In the genomic region with DNA sequence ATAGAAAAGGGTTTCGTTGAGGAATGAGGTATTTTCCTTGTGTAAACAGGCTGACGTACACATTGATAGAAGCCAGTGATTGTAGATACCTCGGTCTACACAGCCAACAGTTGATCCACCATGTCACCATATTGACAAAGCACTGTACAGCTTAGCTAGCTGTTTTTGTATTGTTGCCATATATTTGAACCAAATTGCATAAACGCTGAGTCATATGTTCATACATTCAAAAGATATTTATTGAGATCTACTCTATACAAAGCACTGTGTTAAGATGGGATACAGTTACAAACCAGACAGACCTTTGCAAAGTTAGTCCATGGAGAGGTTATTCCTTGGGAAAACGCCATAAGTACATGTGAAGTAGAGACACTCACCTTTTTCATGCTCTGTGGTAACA, we compare ENCODE assay signal across 20 cellular contexts.
"Had no signal": no experiment of that assay in that cellular context is flagged by ENCODE, and none has a peak within 500 bp of the region (broad histone marks: within the 10 kb centered on the region; RNA-seq: fewer than 3 reads in every experiment).

No MANE protein-coding gene starts in this region.

- DNase-seq: activated CD4-positive, alpha-beta T cell treated with anti-CD3 and anti-CD28 coated beads, Interleukin-2, amount 10 ng/mL, durations not matched to agents 7 days and 5 days; activated CD4-positive, CD25-positive, alpha-beta regulatory T cell treated with anti-CD3 and anti-CD28 coated beads, Interleukin-2, amount 50 U/mL, for 72 hours; activated CD8-positive, alpha-beta memory T cell treated with anti-CD3 and anti-CD28 coated beads, Interleukin-2, amount 10 ng/mL, durations not matched to agents 7 days and 5 days; activated CD8-positive, alpha-beta T cell treated with anti-CD3 and anti-CD28 coated beads for 36 hours; activated gamma-delta T cell treated with Interleukin-2 at 50 U/mL for 16 hours; erythroblast; hippocampal formation; left ventricle myocardium inferior; naive thymus-derived CD8-positive, alpha-beta T cell; sigmoid colon; stimulated activated CD4-positive, alpha-beta T cell treated with anti-CD3 and anti-CD28 coated beads, Interleukin-15, amount 100 ng/mL, for 24 hours; transverse colon; WERI-Rb-1 had no signal

- H3K36me3 ChIP-seq: left ventricle myocardium inferior, neural progenitor cell, sigmoid colon, transverse colon, WERI-Rb-1 had no signal

- H2AFZ ChIP-seq: neural progenitor cell had no signal

- H3K9me3 ChIP-seq: left ventricle myocardium inferior, sigmoid colon, transverse colon had no signal

- H3K27me3 ChIP-seq: neural progenitor cell, sigmoid colon, transverse colon had no signal

- H3K9ac ChIP-seq: neural progenitor cell had no signal

- FAIRE-seq: astrocyte, frontal cortex, TTC549, urothelium cell line had no signal

- H3K4me2 ChIP-seq: neural progenitor cell, smooth muscle cell had no signal

- ATAC-seq: activated CD8-positive, alpha-beta memory T cell treated with anti-CD3 and anti-CD28 coated beads, Interleukin-2, amount 10 ng/mL, durations not matched to agents 7 days and 5 days; activated CD8-positive, alpha-beta T cell treated with anti-CD3 and anti-CD28 coated beads for 36 hours; naive thymus-derived CD8-positive, alpha-beta T cell; stimulated activated memory B cell treated with anti-CD40 and anti-IgM and Interleukin-4, amounts not matched to agents 10 μg/mL and 1 μg/mL and 100 μg/mL, for 72 hours had no signal

- H3K27ac ChIP-seq: left ventricle myocardium inferior, neural progenitor cell, transverse colon, WERI-Rb-1 had no signal

- H3K4me3 ChIP-seq: left ventricle myocardium inferior, neural progenitor cell, sigmoid colon, smooth muscle cell, transverse colon had no signal
